Comparison of ENCODE assay signal across 8 cellular contexts in genomic region chr2:164620873-164621760, GRCh38. TPM values are rescaled to one million over a fixed set of nuclear protein-coding genes. Genes with fewer than 3 reads are reported as not detected.
DNase-seq lines count a peak whose midpoint lies in the region; ATAC-seq, FAIRE-seq and TF ChIP-seq lines count a peak whose summit lies in the region.

GRB14 (minus strand) TSS chr2:164621482; CDS start chr2:164621309, 173 bp downstream.

- H3K9ac ChIP-seq in kidney (ENCODE audit: low read length in 2 of 2), result no peak within 1 kb of the TSS

- TF ChIP-seq POLR2A in spleen (IDR thresholded peaks at IDR 0.05), result no peak

- FAIRE-seq in kidney (lab: Jason Lieb, UNC), result no peak

- TF ChIP-seq CTCF in brain (conservative IDR thresholded peaks at IDR 0.05) (no peak), kidney (IDR thresholded peaks at IDR 0.05; ENCODE audit: borderline replicate concordance, extremely low read depth, insufficient read depth) (peak; percentile 2), spleen (IDR thresholded peaks at IDR 0.05 in 8 of 11, conservative IDR thresholded peaks at IDR 0.05 in 3 of 11) (no peak)

- WGBS in spleen, 5 donors, result 1 to 5% (median 1%) methylated on average over 33 to 95 of the region's 96 CpGs

- ATAC-seq in HG02571 (IDR thresholded peaks at IDR 0.05; ENCODE audit: unreplicated experiment) (no peak), HG03139 (IDR thresholded peaks at IDR 0.05; ENCODE audit: unreplicated experiment) (no peak)

- H3K27me3 ChIP-seq in spleen (replicated peaks in 1 of 7), result peaks cover 0 to 39% (median 15%) of the 10 kb centered on the region in 7 donors

- H3K36me3 Mint-ChIP-seq in brain, result no peaks in the 10 kb centered on the region

- intact Hi-C loops in kidney (cut with DNase I), result no loop called here
- intact Hi-C loops in spleen (cut with DNase I; ENCODE audit: low total_unique reads), result no loop called here

- H3K4me3 Mint-ChIP-seq in brain, result peak within 1 kb of the TSS; percentile 88 to 94 (median 91)

- H3K36me3 ChIP-seq in kidney (ENCODE audit: control insufficient read depth in 1 of 2, insufficient read depth in 2 of 2, low read length in 2 of 2), result no peaks in the 10 kb centered on the region
- no peaks in the 10 kb centered on the region for H3K36me3 ChIP-seq in spleen

- H3K27ac ChIP-seq in kidney (ENCODE audit: low read depth in 2 of 2, low read length in 2 of 2), result peak within 1 kb of the TSS in 1 of 2 donors; percentile 52
- no peak within 1 kb of the TSS for H3K27ac ChIP-seq in spleen

- H3K4me1 ChIP-seq in kidney (ENCODE audit: control insufficient read depth in 1 of 2, insufficient read depth in 1 of 2, low read depth in 1 of 2, low read length in 2 of 2), result no peaks in the 10 kb centered on the region
- peaks cover 0 to 15% (median 9%) of the 10 kb centered on the region in 6 donors for H3K4me1 ChIP-seq in spleen

- H3K9me3 Mint-ChIP-seq in brain, result no peaks in the 10 kb centered on the region

- H3K9me3 ChIP-seq in kidney (ENCODE audit: control insufficient read depth in 1 of 2, low read length in 2 of 2), result no peaks in the 10 kb centered on the region
- H3K9me3 ChIP-seq in spleen, result no peaks in the 10 kb centered on the region

- H3K4me3 ChIP-seq in kidney (ENCODE audit: low read length in 2 of 2), result peak within 1 kb of the TSS; percentile 60 to 62
- peak within 1 kb of the TSS; percentile 39 to 73 (median 44) for H3K4me3 ChIP-seq in spleen

- H3K4me1 Mint-ChIP-seq in brain, result peaks cover 16% of the 10 kb centered on the region

- peaks cover 9% of the 10 kb centered on the region for H3K27me3 Mint-ChIP-seq in brain

- DNase-seq in DMS53 treated with DMSO at 0.1 percent for 48 hours (lab: John Stamatoyannopoulos, UW; ENCODE audit: unreplicated experiment) (peak; percentile 89), NCI-H1105 (lab: John Stamatoyannopoulos, UW) (peak; percentile 53), kidney (peak; percentile 96), spleen (peak; percentile 73)
- DNase-seq in activated CD8-positive, alpha-beta memory T cell treated with anti-CD3 and anti-CD28 coated beads for 24 hours, result no peak

- peak within 1 kb of the TSS in 4 of 5 experiments; percentile 74 to 90 (median 76) for H3K27ac Mint-ChIP-seq in brain

RNA-seq across cellular contexts. Expression of gene GRB14, which starts in this region (rescaled TPM):
- polyA plus RNA-seq in brain (ENCODE audit: insufficient read depth, low read depth, low replicate concordance) (1.0 TPM), kidney (ENCODE audit: insufficient read depth, low read depth, low replicate concordance) (71.3 TPM), spleen (1 to 10 TPM in 2 of 3 donors, under 1 TPM in 1; 0.44 to 6.7 (median 3.4) TPM)
- total RNA-seq in kidney (41.7 TPM), spleen (1 to 10 TPM in 4 of 7 donors, under 1 TPM in 3; 0.28 to 3.6 (median 2.2) TPM)
